Comparison of ENCODE assay signal across 8 cellular contexts in genomic region chr11:8019671-8020597, GRCh38. TPM values are rescaled to one million over a fixed set of nuclear protein-coding genes. Genes with fewer than 3 reads are reported as not detected.
DNase-seq lines count a peak whose midpoint lies in the region; ATAC-seq and TF ChIP-seq lines count a peak whose summit lies in the region.

No MANE protein-coding gene starts in this region.

- H2BK15ac ChIP-seq in IMR-90 (ENCODE audit: low read depth, low read length), result no peak overlapping the region

- H3K4ac ChIP-seq in IMR-90 (ENCODE audit: low read depth, low read length), result peak overlapping the region; percentile 13

- dilution Hi-C loops in IMR-90 (cut with HindIII; ENCODE audit: low sequenced_read_pairs, unreplicated experiment), result no loop called here

- H4K8ac ChIP-seq in IMR-90 (ENCODE audit: low read depth in 2 of 2, low read length in 2 of 2), result no peak overlapping the region; a peak in 1 of 4 replicates

- TF ChIP-seq EP300 in gastroesophageal sphincter (IDR thresholded peaks at IDR 0.05), result no peak

- H3K23ac ChIP-seq in IMR-90 (ENCODE audit: low read depth, low read length), result peak overlapping the region; percentile 64

- no peak overlapping the region for H4K5ac ChIP-seq in IMR-90 (ENCODE audit: low read depth, low read length)

- peaks cover 6% of the 10 kb centered on the region; the same call in 1 of the 2 replicates for H4K20me1 ChIP-seq in IMR-90 (ENCODE audit: insufficient read depth, low read length)

- H4K91ac ChIP-seq in IMR-90 (ENCODE audit: insufficient read depth, low read depth, low read length), result peak overlapping the region; percentile 37; the same call in 1 of the 2 replicates

- no peak for TF ChIP-seq RAD21 in IMR-90 (IDR thresholded peaks at IDR 0.05; ENCODE audit: low read length)

- no peak overlapping the region for H2BK120ac ChIP-seq in IMR-90 (ENCODE audit: low read depth, low read length)

- peaks cover 18% of the 10 kb centered on the region for H3K4me1 ChIP-seq in IMR-90 (ENCODE audit: control insufficient read depth, insufficient read depth, low read length)
- H3K4me1 ChIP-seq in gastroesophageal sphincter, result peaks cover 0 to 31% (median 4%) of the 10 kb centered on the region in 3 donors

- no peak overlapping the region for H2AK5ac ChIP-seq in IMR-90 (ENCODE audit: low read depth, low read length)

- CTCF ChIA-PET in IMR-90 (lab: Yijun Ruan, JAX), result interaction anchor here (1.2 to 1.6 kb wide), 2 partner anchors 13 to 79 kb away, joined by 5 to 6 read pairs; no protein-coding TSS in a partner anchor

- H3K27me3 ChIP-seq in IMR-90 (ENCODE audit: control insufficient read depth, insufficient read depth, low read length) (no peaks in the 10 kb centered on the region), gastroesophageal sphincter (peaks cover 14% of the 10 kb centered on the region)

- H3K27ac ChIP-seq in IMR-90 (ENCODE audit: insufficient read depth, low read length) (no peak overlapping the region), gastroesophageal sphincter (peak overlapping the region; percentile 36 to 95 (median 90))

- no peak overlapping the region for H3K14ac ChIP-seq in IMR-90 (replicated peaks; ENCODE audit: low read depth, low read length)

- H3K56ac ChIP-seq in IMR-90 (ENCODE audit: extremely low read depth, insufficient read depth, low read length), result no peak overlapping the region

- H2BK5ac ChIP-seq in IMR-90 (ENCODE audit: low read depth, low read length, poor library complexity, severe bottlenecking), result no peak overlapping the region

- H2AFZ ChIP-seq in IMR-90 (replicated peaks; ENCODE audit: low read length, poor library complexity), result peak overlapping the region; percentile 93

- TF ChIP-seq CTCF in IMR-90 (conservative IDR thresholded peaks at IDR 0.05; ENCODE audit: low read depth, low read length), result no peak
- TF ChIP-seq CTCF in gastroesophageal sphincter (IDR thresholded peaks at IDR 0.05), result no peak
- TF ChIP-seq CTCF in omental fat pad (IDR thresholded peaks at IDR 0.05), result no peak

- peak overlapping the region; percentile 52; the same call in 1 of the 2 replicates for H3K18ac ChIP-seq in IMR-90 (ENCODE audit: low read depth, low read length)

- no peak overlapping the region for H2BK20ac ChIP-seq in IMR-90 (ENCODE audit: low read depth, low read length)

- no TSS peak for BruUV-seq in IMR-90 (replicated peaks; lab: Mats Ljungman, UMichigan)

- no peak; the same call in 1 of the 2 replicates for TF ChIP-seq POLR2A in IMR-90 (IDR thresholded peaks at IDR 0.05; ENCODE audit: low read depth, low read length)
- no peak for TF ChIP-seq POLR2A in gastroesophageal sphincter (IDR thresholded peaks at IDR 0.05)

- H3K9me1 ChIP-seq in IMR-90 (ENCODE audit: insufficient read depth, low read length), result peaks cover 24% of the 10 kb centered on the region

- H3K36me3 ChIP-seq in IMR-90 (ENCODE audit: control insufficient read depth, insufficient read depth, low read length), result no peaks in the 10 kb centered on the region
- H3K36me3 ChIP-seq in gastroesophageal sphincter, result no peaks in the 10 kb centered on the region

- no peaks in the 10 kb centered on the region for H3K9me3 ChIP-seq in IMR-90 (ENCODE audit: control insufficient read depth, insufficient read depth, low read length)
- H3K9me3 ChIP-seq in gastroesophageal sphincter, result no peaks in the 10 kb centered on the region

- 5% methylated on average over 22 of the region's 59 CpGs; no CpG with 5 or more reads in 1 of the 2 experiments for WGBS in IMR-90 (ENCODE audit: extremely low coverage in 2 of 2, insufficient read length in 1 of 2), 2 experiments
- 29 to 43% methylated on average over 10 to 14 of the region's 59 CpGs for WGBS in gastroesophageal sphincter (ENCODE audit: low coverage in 1 of 2), 2 donors

- intact Hi-C loops in IMR-90 (cut with micrococcal nuclease), result no loop called here

- H3K4me2 ChIP-seq in IMR-90 (ENCODE audit: low read depth, low read length), result peak overlapping the region; percentile 94

- H2AK9ac ChIP-seq in IMR-90 (replicated peaks; ENCODE audit: low read depth, low read length, poor library complexity), result peak overlapping the region; percentile 6

- no peaks in the 10 kb centered on the region; a peak in 1 of 4 replicates for H3K79me1 ChIP-seq in IMR-90 (ENCODE audit: low read depth in 1 of 2, low read length in 2 of 2)

- DNase-seq in AG20443 (ENCODE audit: low spot score), result peak; percentile 77
- DNase-seq in IMR-90, result peak; percentile 40
- DNase-seq in activated effector memory CD4-positive, alpha-beta T cell treated with Interleukin-2 at 50 U/mL for 16 hours, result peak; percentile 8
- no peak for DNase-seq in omental fat pad (ENCODE audit: low spot score)
- no peak for DNase-seq in H4 (ENCODE audit: low spot score)
- no peak for DNase-seq in NAMALWA (ENCODE audit: low spot score)
- no peak for DNase-seq in NCI-H187 (lab: John Stamatoyannopoulos, UW)

- H3K4me3 ChIP-seq in IMR-90 (ENCODE audit: insufficient read depth, low read depth, low read length) (peak overlapping the region; percentile 58), gastroesophageal sphincter (peak overlapping the region; percentile 61 to 85)

- POLR2A ChIA-PET in IMR-90 (lab: Charles Lee; ENCODE audit: unreplicated experiment), result no interaction called here

- in situ Hi-C loops in IMR-90 (cut with MboI; ENCODE audit: low sequenced_read_pairs), result no loop called here

- peak overlapping the region; percentile 20; the same call in 1 of the 2 replicates for H3K9ac ChIP-seq in IMR-90 (ENCODE audit: low read depth, low read length)

- ATAC-seq in IMR-90 (ENCODE audit: low read depth), result peak; percentile 48
- peak; percentile 35 for ATAC-seq in gastroesophageal sphincter
- ATAC-seq in omental fat pad (ENCODE audit: low FRiP score), result peak; percentile 81

TF ChIP-seq in IMR-90, 13 proteins besides CTCF, POLR2A, EP300 and RAD21:
- TF ChIP-seq MAZ (IDR thresholded peaks at IDR 0.05; ENCODE audit: borderline replicate concordance, low read depth, low read length) (peak; percentile 9; the same call in 1 of the 2 replicates), CHD1 (IDR thresholded peaks at IDR 0.05; ENCODE audit: low read depth, low read length) (no peak), MXI1 (IDR thresholded peaks at IDR 0.05; ENCODE audit: borderline replicate concordance, low read depth, low read length) (no peak)
TF ChIP-seq in IMR-90: peak in this region for 1.

RNA-seq across cellular contexts. Expression of gene EIF3F, which starts 32.8 kb away (rescaled TPM):
- total RNA-seq in IMR-90 (2012; rRNA removed) (279 and 308 TPM in 2 replicates), gastroesophageal sphincter (100 to 1,000 TPM; 204 to 356 (median 235) TPM), omental fat pad (100 to 1,000 TPM; 140 to 157 (median 154) TPM)
- 271 and 306 TPM in 2 replicates for polyA plus RNA-seq in IMR-90 (2012; rRNA removed)
- 585 and 1,119 TPM in 2 replicates for polyA plus RNA-seq in IMR-90 (2012; cell fraction: cytosol; rRNA removed)
- polyA plus RNA-seq in IMR-90 (2012; cell fraction: nucleus; rRNA removed; ENCODE audit: low replicate concordance), result 500 and 1,302 TPM in 2 replicates
- 420 and 437 TPM in 2 replicates for total RNA-seq in H4 (2014; rRNA removed; shearing (Covaris generic))

RNA-seq across cellular contexts. Expression of gene NLRP10, which starts 54.7 kb away (rescaled TPM):
- total RNA-seq in IMR-90 (2012; rRNA removed), result 25.6 and 36.7 TPM in 2 replicates
- polyA plus RNA-seq in IMR-90 (2012; rRNA removed), result 5.8 and 6.5 TPM in 2 replicates
- 4.6 and 5.6 TPM in 2 replicates for polyA plus RNA-seq in IMR-90 (2012; cell fraction: cytosol; rRNA removed)
- 2.4 and 2.5 TPM in 2 replicates for polyA plus RNA-seq in IMR-90 (2012; cell fraction: nucleus; rRNA removed; ENCODE audit: low replicate concordance)
- total RNA-seq in gastroesophageal sphincter, result not detected
- not detected for total RNA-seq in omental fat pad
- not detected in 2 replicates for total RNA-seq in H4 (2014; rRNA removed; shearing (Covaris generic))

Comparison
In these comparisons a context has a peak if more than half of its experiments do, and no peak if none do; other contexts are left out.
1. DNase-seq: peak in AG20443 (single experiment), IMR-90 (single experiment) and activated effector memory CD4-positive, alpha-beta T cell treated with Interleukin-2 at 50 U/mL for 16 hours (single experiment); none in omental fat pad (single experiment), H4 (single experiment), NAMALWA (single experiment) and NCI-H187 (0 of 2).
2. RNA of gene NLRP10, which starts 54.7 kb away (total RNA-seq): 25.6 to 36.7 TPM in IMR-90; not detected in H4, not detected in gastroesophageal sphincter and not detected in omental fat pad; every median in the first group is over 10 times any median in the second.
3. Peak in every context shown above with its lines, with median percentiles within 50 percentile points of each other: ATAC-seq.